Comparison of ENCODE assay signal across 14 cellular contexts in genomic region chr2:37357053-37357452, GRCh38.
"Had no signal": no experiment of that assay in that cellular context is flagged by ENCODE, and none has a peak within 500 bp of the region (broad histone marks: within the 10 kb centered on the region; RNA-seq: fewer than 3 reads in every experiment).

No MANE protein-coding gene starts in this region.

- DNase-seq: activated CD4-positive, CD25-positive, alpha-beta regulatory T cell treated with anti-CD3 and anti-CD28 coated beads, Interleukin-2, amount 50 U/mL, for 72 hours; activated CD8-positive, alpha-beta memory T cell treated with anti-CD3 and anti-CD28 coated beads, Interleukin-2, amount 10 ng/mL, durations not matched to agents 7 days and 5 days; activated naive CD4-positive, alpha-beta T cell treated with anti-CD3 and anti-CD28 coated beads for 36 hours; activated naive CD8-positive, alpha-beta T cell treated with anti-CD3 and anti-CD28 coated beads, Interleukin-2, amount 50 U/mL, for 24 hours; activated T-cell treated with anti-CD3 and anti-CD28 coated beads, Interleukin-2, amount 50 U/mL, for 1 hour; aorta; cortex of kidney; effector CD8-positive, alpha-beta T cell; islet precursor cell; naive B cell; ovary; stimulated activated CD4-positive, alpha-beta T cell treated with anti-CD3 and anti-CD28 coated beads, Interleukin-1b, Interleukin-23, amount 100 ng/mL, for 48 hours; T-helper 9 cell had no signal

- H3K27me3 ChIP-seq: ovary had no signal

- H3K9me3 ChIP-seq: ovary had no signal

- H3K4me3 ChIP-seq: ovary had no signal

- H3K36me3 ChIP-seq: ovary had no signal

- H3K27ac Mint-ChIP-seq: activated CD8-positive, alpha-beta memory T cell treated with anti-CD3 and anti-CD28 coated beads, Interleukin-2, amount 10 ng/mL, durations not matched to agents 7 days and 5 days; activated naive CD4-positive, alpha-beta T cell treated with anti-CD3 and anti-CD28 coated beads for 36 hours; activated naive CD8-positive, alpha-beta T cell treated with anti-CD3 and anti-CD28 coated beads, Interleukin-2, amount 50 U/mL, for 24 hours; activated T-helper 2 cell treated with anti-CD3 and anti-CD28 coated beads, Interferon-gamma antibody, Interleukin-2, Interleukin-4, amounts not matched to agents 10 μg/mL and 5 μg/mL and 100 μg/mL, durations not matched to agents 14 hours and 24 hours and 36 hours; naive B cell had no signal

- H3K27ac ChIP-seq: ovary had no signal

- H3K36me3 Mint-ChIP-seq: activated CD8-positive, alpha-beta memory T cell treated with anti-CD3 and anti-CD28 coated beads, Interleukin-2, amount 10 ng/mL, durations not matched to agents 7 days and 5 days; naive B cell had no signal

- H3K9me3 Mint-ChIP-seq: activated naive CD4-positive, alpha-beta T cell treated with anti-CD3 and anti-CD28 coated beads for 36 hours; activated naive CD8-positive, alpha-beta T cell treated with anti-CD3 and anti-CD28 coated beads, Interleukin-2, amount 50 U/mL, for 24 hours; activated T-helper 2 cell treated with anti-CD3 and anti-CD28 coated beads, Interferon-gamma antibody, Interleukin-2, Interleukin-4, amounts not matched to agents 10 μg/mL and 5 μg/mL and 100 μg/mL, durations not matched to agents 14 hours and 24 hours and 36 hours; naive B cell had no signal

- H3K4me1 Mint-ChIP-seq: activated CD8-positive, alpha-beta memory T cell treated with anti-CD3 and anti-CD28 coated beads, Interleukin-2, amount 10 ng/mL, durations not matched to agents 7 days and 5 days; activated naive CD8-positive, alpha-beta T cell treated with anti-CD3 and anti-CD28 coated beads, Interleukin-2, amount 50 U/mL, for 24 hours; naive B cell had no signal

- H3K4me3 Mint-ChIP-seq: activated CD8-positive, alpha-beta memory T cell treated with anti-CD3 and anti-CD28 coated beads, Interleukin-2, amount 10 ng/mL, durations not matched to agents 7 days and 5 days; activated naive CD4-positive, alpha-beta T cell treated with anti-CD3 and anti-CD28 coated beads for 36 hours; activated naive CD8-positive, alpha-beta T cell treated with anti-CD3 and anti-CD28 coated beads, Interleukin-2, amount 50 U/mL, for 24 hours; naive B cell had no signal
